32 cellular contexts compared by ENCODE assay signal in genomic region chr3:16818194-16818593, GRCh38.
"Had no signal": no experiment of that assay in that cellular context is flagged by ENCODE, and none has a peak within 500 bp of the region (broad histone marks: within the 10 kb centered on the region; RNA-seq: fewer than 3 reads in every experiment).

No MANE protein-coding gene starts in this region.

- H3K4me2 ChIP-seq: PC-9 had no signal

- H3K27me3 ChIP-seq: MG63, SJCRH30 had no signal

- H3K27ac ChIP-seq: PC-9, RWPE1, SJCRH30, SK-N-MC had no signal

- H3K4me3 ChIP-seq: MG63, PC-9, SJCRH30, SK-N-MC had no signal

- H3K36me3 ChIP-seq: MG63, SJCRH30 had no signal

- H3K9me3 ChIP-seq: MG63, SJCRH30 had no signal

- H2AFZ ChIP-seq: PC-9 had no signal

- DNase-seq: Kasumi-1, MG63, NCI-H1048, NCI-H1092 treated with DMSO at 0.1 percent for 48 hours, NCI-H1105 treated with DMSO at 0.1 percent for 48 hours, NCI-H1417, NCI-H1436, NCI-H146, NCI-H1694, NCI-H187, NCI-H1930, NCI-H2029 treated with DMSO at 0.1 percent for 48 hours, NCI-H2081 treated with DMSO at 0.1 percent for 48 hours, NCI-H2107, NCI-H2171, NCI-H226, NCI-H446 treated with DMSO at 0.1 percent for 48 hours, NCI-H510A, NCI-H524, NCI-H526, NCI-H69, NCI-H748 treated with DMSO at 0.1 percent for 48 hours, NCI-H82, PC-9, SHP77, SIG-M5, SJCRH30 had no signal

- ATAC-seq: Panc1, Right ventricle myocardium inferior, SK-N-SH treated with all-trans-retinoic acid at 6 μM for 48 hours had no signal
